Comparison of ENCODE assay signal across 16 cellular contexts in genomic region chr14:22487941-22488340, GRCh38.
DNase-seq lines count a peak whose midpoint lies in the region; ATAC-seq, FAIRE-seq and TF ChIP-seq lines count a peak whose summit lies in the region.
"Had no signal": no experiment of that assay in that cellular context is flagged by ENCODE, and none has a peak within 500 bp of the region (broad histone marks: within the 10 kb centered on the region; RNA-seq: fewer than 3 reads in every experiment).

No MANE protein-coding gene starts in this region.

- H3K36me3 ChIP-seq in CD4-positive, CD25-positive, alpha-beta regulatory T cell (ENCODE audit: control insufficient read depth, insufficient read depth, low read length), result no peaks in the 10 kb centered on the region
- no peaks in the 10 kb centered on the region for H3K36me3 ChIP-seq in mesenchymal stem cell (ENCODE audit: control insufficient read depth in 1 of 2, insufficient read depth in 2 of 2, low read depth in 1 of 2, low read length in 2 of 2)
- H3K36me3 ChIP-seq: esophagus squamous epithelium, heart right ventricle, prostate gland had no signal

- no peak overlapping the region for H2AFZ ChIP-seq in mesenchymal stem cell (ENCODE audit: low read depth, low read length)

- POLR2A ChIA-PET in activated CD8-positive, alpha-beta T cell treated with anti-CD3 and anti-CD28 coated beads, Interleukin-2, amount 10 ng/mL, durations not matched to agents 7 days and 5 days (lab: Charles Lee), result interaction anchor here (0.6 to 8.0 kb wide), 9 partner anchors 8 to 68 kb away, joined by 3 to 34 read pairs (median 3); no protein-coding TSS in a partner anchor

- H2BK12ac ChIP-seq in mesenchymal stem cell (ENCODE audit: low read length in 2 of 2), result no peak overlapping the region

- DNase-seq in CD4-positive, CD25-positive, alpha-beta regulatory T cell, result no peak
- DNase-seq in GM12891 (ENCODE audit: insufficient read length, low spot score) (no peak), mesenchymal stem cell (no peak), NCI-H1417 (lab: John Stamatoyannopoulos, UW) (no peak)
- DNase-seq in activated CD8-positive, alpha-beta T cell treated with anti-CD3 and anti-CD28 coated beads, Interleukin-2, amount 10 ng/mL, durations not matched to agents 7 days and 5 days, result no peak
- DNase-seq: aorta, esophagus squamous epithelium, heart right ventricle, kidney glomerular epithelial cell, NCI-H187 treated with DMSO at 0.1 percent for 48 hours, testis had no signal

- no peak overlapping the region for H3K14ac ChIP-seq in mesenchymal stem cell (ENCODE audit: low read length in 2 of 2)

- peaks cover 26% of the 10 kb centered on the region for H3K36me3 Mint-ChIP-seq in CD4-positive, CD25-positive, alpha-beta regulatory T cell
- peaks cover 70% of the 10 kb centered on the region for H3K36me3 Mint-ChIP-seq in activated CD8-positive, alpha-beta T cell treated with anti-CD3 and anti-CD28 coated beads, Interleukin-2, amount 10 ng/mL, durations not matched to agents 7 days and 5 days (ENCODE audit: low read depth)

- H3K27ac Mint-ChIP-seq in CD4-positive, CD25-positive, alpha-beta regulatory T cell, result peak overlapping the region in 2 of 3 donors; percentile 62 to 90
- peak overlapping the region; percentile 93 for H3K27ac Mint-ChIP-seq in activated CD8-positive, alpha-beta T cell treated with anti-CD3 and anti-CD28 coated beads, Interleukin-2, amount 10 ng/mL, durations not matched to agents 7 days and 5 days
- H3K27ac Mint-ChIP-seq: dendritic cell treated with granulocyte-macrophage colony-stimulating factor and Interleukin-4, amounts not matched to agents 40 ng/mL and 50 ng/mL, for 4 days had no signal

- H4K91ac ChIP-seq in mesenchymal stem cell (ENCODE audit: low read length), result peak overlapping the region; percentile 56

- no peaks in the 10 kb centered on the region for H3K9me3 ChIP-seq in CD4-positive, CD25-positive, alpha-beta regulatory T cell (ENCODE audit: control insufficient read depth in 2 of 2, low read length in 2 of 2)
- no peaks in the 10 kb centered on the region for H3K9me3 ChIP-seq in mesenchymal stem cell (ENCODE audit: control insufficient read depth, low read length)
- H3K9me3 ChIP-seq: esophagus squamous epithelium, heart right ventricle, prostate gland, testis had no signal

- H3K9me3 Mint-ChIP-seq in CD4-positive, CD25-positive, alpha-beta regulatory T cell, result peaks cover 0 to 3% (median 0%) of the 10 kb centered on the region in 7 donors
- no peaks in the 10 kb centered on the region for H3K9me3 Mint-ChIP-seq in activated CD8-positive, alpha-beta T cell treated with anti-CD3 and anti-CD28 coated beads, Interleukin-2, amount 10 ng/mL, durations not matched to agents 7 days and 5 days (ENCODE audit: insufficient read depth)
- H3K9me3 Mint-ChIP-seq: dendritic cell treated with granulocyte-macrophage colony-stimulating factor and Interleukin-4, amounts not matched to agents 40 ng/mL and 50 ng/mL, for 4 days had no signal

- H4K8ac ChIP-seq in mesenchymal stem cell (ENCODE audit: low read length), result no peak overlapping the region

- no peak overlapping the region for H3K9ac ChIP-seq in mesenchymal stem cell (ENCODE audit: low read length)

- H2BK5ac ChIP-seq in mesenchymal stem cell (ENCODE audit: low read depth, low read length, poor library complexity, severe bottlenecking), result no peak overlapping the region

- WGBS in mesenchymal stem cell, result 37% methylated on average over 1 of the region's 1 CpG

- H3K27me3 ChIP-seq in CD4-positive, CD25-positive, alpha-beta regulatory T cell (ENCODE audit: control insufficient read depth, insufficient read depth, low read length), result no peaks in the 10 kb centered on the region
- peaks cover 4 to 85% of the 10 kb centered on the region in 2 experiments for H3K27me3 ChIP-seq in mesenchymal stem cell (ENCODE audit: control insufficient read depth in 1 of 2, insufficient read depth in 1 of 2, low read length in 2 of 2)
- H3K27me3 ChIP-seq: testis had no signal

- peaks cover 0 to 7% (median 0%) of the 10 kb centered on the region in 4 donors for H3K4me1 Mint-ChIP-seq in CD4-positive, CD25-positive, alpha-beta regulatory T cell
- peaks cover 5% of the 10 kb centered on the region for H3K4me1 Mint-ChIP-seq in activated CD8-positive, alpha-beta T cell treated with anti-CD3 and anti-CD28 coated beads, Interleukin-2, amount 10 ng/mL, durations not matched to agents 7 days and 5 days (ENCODE audit: low read depth)

- no peaks in the 10 kb centered on the region for H3K27me3 Mint-ChIP-seq in CD4-positive, CD25-positive, alpha-beta regulatory T cell
- H3K27me3 Mint-ChIP-seq in activated CD8-positive, alpha-beta T cell treated with anti-CD3 and anti-CD28 coated beads, Interleukin-2, amount 10 ng/mL, durations not matched to agents 7 days and 5 days (ENCODE audit: low read depth), result no peaks in the 10 kb centered on the region

- H2BK120ac ChIP-seq in mesenchymal stem cell (ENCODE audit: low read depth, low read length), result no peak overlapping the region

- peak overlapping the region; percentile 33 for H2BK15ac ChIP-seq in mesenchymal stem cell (ENCODE audit: low read depth, poor library complexity, severe bottlenecking)

- peak overlapping the region; percentile 93 to 99 (median 96) for H3K4me3 Mint-ChIP-seq in CD4-positive, CD25-positive, alpha-beta regulatory T cell
- H3K4me3 Mint-ChIP-seq in activated CD8-positive, alpha-beta T cell treated with anti-CD3 and anti-CD28 coated beads, Interleukin-2, amount 10 ng/mL, durations not matched to agents 7 days and 5 days, result peak overlapping the region; percentile 86
- H3K4me3 Mint-ChIP-seq: dendritic cell treated with granulocyte-macrophage colony-stimulating factor and Interleukin-4, amounts not matched to agents 40 ng/mL and 50 ng/mL, for 4 days had no signal

- H3K23ac ChIP-seq in mesenchymal stem cell (ENCODE audit: low read length in 2 of 2), result no peak overlapping the region

- ATAC-seq in CD4-positive, CD25-positive, alpha-beta regulatory T cell (ENCODE audit: low read depth in 2 of 2), result no peak
- ATAC-seq in activated CD8-positive, alpha-beta T cell treated with anti-CD3 and anti-CD28 coated beads, Interleukin-2, amount 10 ng/mL, durations not matched to agents 7 days and 5 days, result no peak
- no peak for ATAC-seq in HG03571 (IDR thresholded peaks at IDR 0.05; ENCODE audit: unreplicated experiment)
- no peak for ATAC-seq in HG03139 (IDR thresholded peaks at IDR 0.05; ENCODE audit: unreplicated experiment)

- no peak for TF ChIP-seq POLR2A in GM12891 (IDR thresholded peaks at IDR 0.05; ENCODE audit: low read depth, low read length)

- no peak overlapping the region for H3K4ac ChIP-seq in mesenchymal stem cell (ENCODE audit: low read depth in 1 of 2, low read length in 2 of 2)

- no peak overlapping the region for H3K18ac ChIP-seq in mesenchymal stem cell (ENCODE audit: low read depth in 1 of 2, low read length in 2 of 2)

- no peaks in the 10 kb centered on the region for H3K4me1 ChIP-seq in CD4-positive, CD25-positive, alpha-beta regulatory T cell (ENCODE audit: control insufficient read depth, insufficient read depth, low read length, poor library complexity, severe bottlenecking)
- peaks cover 3% of the 10 kb centered on the region for H3K4me1 ChIP-seq in mesenchymal stem cell (ENCODE audit: control insufficient read depth, insufficient read depth, low read depth, low read length)
- H3K4me1 ChIP-seq: prostate gland had no signal

- CTCF ChIA-PET in activated CD8-positive, alpha-beta T cell treated with anti-CD3 and anti-CD28 coated beads, Interleukin-2, amount 10 ng/mL, durations not matched to agents 7 days and 5 days (lab: Charles Lee), result no interaction called here

- peak; percentile 72 for FAIRE-seq in GM12891 (lab: Jason Lieb, UNC)
- FAIRE-seq: TTC549 had no signal

- H2AK5ac ChIP-seq in mesenchymal stem cell (ENCODE audit: low read length, severe bottlenecking), result no peak overlapping the region

- no peaks in the 10 kb centered on the region for H3K79me1 ChIP-seq in mesenchymal stem cell (replicated peaks; ENCODE audit: low read length, poor library complexity, severe bottlenecking)

- H3K27ac ChIP-seq in CD4-positive, CD25-positive, alpha-beta regulatory T cell (ENCODE audit: insufficient read depth, low read length, poor library complexity, severe bottlenecking), result peak overlapping the region; percentile 55
- no peak overlapping the region for H3K27ac ChIP-seq in mesenchymal stem cell (ENCODE audit: low read length, poor library complexity, severe bottlenecking)
- H3K27ac ChIP-seq: testis had no signal

- no peak overlapping the region for H3K4me2 ChIP-seq in mesenchymal stem cell (ENCODE audit: low read length, poor library complexity, severe bottlenecking)

- H3K4me3 ChIP-seq in CD4-positive, CD25-positive, alpha-beta regulatory T cell (ENCODE audit: low read depth, low read length), result peak overlapping the region; percentile 82
- no peak overlapping the region for H3K4me3 ChIP-seq in mesenchymal stem cell (ENCODE audit: insufficient read depth in 1 of 2, low read depth in 1 of 2, low read length in 2 of 2)
- H3K4me3 ChIP-seq: esophagus squamous epithelium, heart right ventricle, prostate gland, testis had no signal

TF ChIP-seq in GM12891, 5 proteins besides CTCF, POLR2A, EP300 and RAD21:
- no peak for TF ChIP-seq POLR2AphosphoS5 (IDR thresholded peaks at IDR 0.05; ENCODE audit: low read depth, low read length)
- no peak for TF ChIP-seq PAX5 (IDR thresholded peaks at IDR 0.05; ENCODE audit: insufficient read depth, low read length, severe bottlenecking)
- TF ChIP-seq TAF1 (IDR thresholded peaks at IDR 0.05; ENCODE audit: low read depth, low read length), result no peak
- TF ChIP-seq SPI1 (IDR thresholded peaks at IDR 0.05; ENCODE audit: low read depth, low read length), result no peak
- no peak for TF ChIP-seq POU2F2 (IDR thresholded peaks at IDR 0.05; ENCODE audit: low read depth, low read length)
TF ChIP-seq in GM12891: peak in this region for 0.
